20 cellular contexts compared by ENCODE assay signal in the genomic region with DNA sequence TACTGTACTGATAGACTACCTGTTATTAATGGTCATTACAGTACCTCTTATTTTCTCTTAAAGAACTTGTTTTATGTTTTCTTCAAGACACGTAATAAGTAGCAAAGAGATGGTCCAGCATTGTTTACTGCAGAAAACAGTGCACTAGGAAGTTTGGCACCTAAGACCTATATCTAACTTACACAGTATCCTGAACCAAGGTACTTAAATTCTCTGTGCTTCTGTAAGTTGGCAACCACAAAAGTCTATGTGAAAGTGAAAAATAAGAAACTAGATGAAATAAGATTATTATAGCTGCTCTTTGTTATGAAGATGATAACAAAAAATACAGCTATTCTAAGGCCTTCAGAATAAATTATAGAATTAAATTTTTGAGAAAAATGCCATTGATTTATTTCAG.
DNase-seq lines count a peak whose midpoint lies in the region; ATAC-seq and TF ChIP-seq lines count a peak whose summit lies in the region.
"Had no signal": no experiment of that assay in that cellular context is flagged by ENCODE, and none has a peak within 500 bp of the region (broad histone marks: within the 10 kb centered on the region; RNA-seq: fewer than 3 reads in every experiment).

No MANE protein-coding gene starts in this region.

- ATAC-seq in GM19043 (IDR thresholded peaks at IDR 0.05; ENCODE audit: low read depth, unreplicated experiment) (peak; percentile 59), GM21786 (IDR thresholded peaks at IDR 0.05; ENCODE audit: unreplicated experiment) (peak; percentile 63), HG03280 (IDR thresholded peaks at IDR 0.05; ENCODE audit: unreplicated experiment) (peak; percentile 60)
- ATAC-seq in naive thymus-derived CD8-positive, alpha-beta T cell, result no peak
- ATAC-seq: activated CD8-positive, alpha-beta T cell treated with anti-CD3 and anti-CD28 coated beads for 36 hours; lower lobe of right lung; T-cell had no signal

- no peak overlapping the region for H3K27ac Mint-ChIP-seq in naive thymus-derived CD8-positive, alpha-beta T cell
- no peak overlapping the region for H3K27ac Mint-ChIP-seq in H9
- H3K27ac Mint-ChIP-seq: activated CD8-positive, alpha-beta T cell treated with anti-CD3 and anti-CD28 coated beads for 36 hours; activated T-helper 1 cell treated with anti-CD3 and anti-CD28 coated beads, Interleukin-12 subunit alpha, Interleukin-12 subunit beta, Interleukin-2, Interleukin-4 antibody, amounts not matched to agents 30 ng/mL and 10 ng/mL and 1 ng/mL, durations not matched to agents 14 hours and 24 hours and 36 hours; B cell; progenitor cell of endocrine pancreas; T-cell had no signal

- no peak overlapping the region for H2BK12ac ChIP-seq in H9 (ENCODE audit: insufficient read length, low read depth, low read length)

- no peak overlapping the region for H4K5ac ChIP-seq in H9 (ENCODE audit: insufficient read length, low read depth, low read length)

- H3K36me3 Mint-ChIP-seq in naive thymus-derived CD8-positive, alpha-beta T cell, result peaks cover 4 to 36% (median 29%) of the 10 kb centered on the region in 3 donors
- H3K36me3 Mint-ChIP-seq in H9 (ENCODE audit: insufficient read depth in 1 of 3, low read depth in 3 of 3), result peaks cover 12 to 27% (median 17%) of the 10 kb centered on the region in 3 experiments

- no peak overlapping the region for H3K4me3 Mint-ChIP-seq in naive thymus-derived CD8-positive, alpha-beta T cell
- no peak overlapping the region for H3K4me3 Mint-ChIP-seq in H9
- H3K4me3 Mint-ChIP-seq: activated CD8-positive, alpha-beta T cell treated with anti-CD3 and anti-CD28 coated beads for 36 hours; activated T-helper 1 cell treated with anti-CD3 and anti-CD28 coated beads, Interleukin-12 subunit alpha, Interleukin-12 subunit beta, Interleukin-2, Interleukin-4 antibody, amounts not matched to agents 30 ng/mL and 10 ng/mL and 1 ng/mL, durations not matched to agents 14 hours and 24 hours and 36 hours; B cell; T-cell had no signal

- WGBS in H9 (ENCODE audit: extremely low coverage, insufficient read length, low lambda C conversion rate), result no CpG with 5 or more reads among the region's 1 CpG

- H2AK5ac ChIP-seq in H9 (ENCODE audit: insufficient read length, low read length), result no peak overlapping the region

- no peaks in the 10 kb centered on the region; the same call in 1 of the 2 replicates for H3K79me2 ChIP-seq in H9 (ENCODE audit: insufficient read depth, low read length)

- no peaks in the 10 kb centered on the region for H3K79me1 ChIP-seq in H9 (ENCODE audit: insufficient read depth, low read depth, low read length, poor library complexity, severe bottlenecking)

- H4K20me1 ChIP-seq in H9 (ENCODE audit: control insufficient read depth, insufficient read depth, insufficient read length), result no peaks in the 10 kb centered on the region

- no peak for TF ChIP-seq CTCF in H9 (conservative IDR thresholded peaks at IDR 0.05)

- H3K27ac ChIP-seq in H9 (ENCODE audit: insufficient read length, low read depth, low read length), result no peak overlapping the region
- H3K27ac ChIP-seq: breast epithelium, lower lobe of right lung, thyroid gland, WERI-Rb-1 had no signal

- no peak overlapping the region for H3K4ac ChIP-seq in H9 (ENCODE audit: low read depth, low read length)

- H4K91ac ChIP-seq in H9 (ENCODE audit: insufficient read length, low read depth, low read length), result no peak overlapping the region

- H3K27me3 ChIP-seq in H9 (ENCODE audit: insufficient read depth, low read length), result no peaks in the 10 kb centered on the region
- H3K27me3 ChIP-seq: breast epithelium, thyroid gland had no signal

- DNase-seq in naive thymus-derived CD8-positive, alpha-beta T cell, result no peak
- no peak for DNase-seq in SKM-1 treated with dmso at 0.1 percent for 144 hours (lab: John Stamatoyannopoulos, UW; ENCODE audit: unreplicated experiment)
- no peak for DNase-seq in glomerular visceral epithelial cell (ENCODE audit: extremely low spot score)
- no peak for DNase-seq in H9
- DNase-seq: activated CD8-positive, alpha-beta T cell treated with anti-CD3 and anti-CD28 coated beads for 36 hours; dermis blood vessel endothelial cell; GDM1; lower lobe of right lung; NCI-H1436; T-cell; thyroid gland; WERI-Rb-1 had no signal

- H2BK120ac ChIP-seq in H9 (ENCODE audit: low read depth, low read length, poor library complexity, severe bottlenecking), result no peak overlapping the region

- peaks cover 0 to 4% (median 0%) of the 10 kb centered on the region in 4 donors for H3K4me1 Mint-ChIP-seq in naive thymus-derived CD8-positive, alpha-beta T cell
- peaks cover 43 to 47% of the 10 kb centered on the region in 2 experiments for H3K4me1 Mint-ChIP-seq in H9
- H3K4me1 Mint-ChIP-seq: B cell had no signal

- no peaks in the 10 kb centered on the region for H3K23me2 ChIP-seq in H9 (ENCODE audit: insufficient read length, low read depth, low read length, poor library complexity, severe bottlenecking)

- H3K4me1 ChIP-seq in H9 (ENCODE audit: insufficient read depth, low read length), result peaks cover 7% of the 10 kb centered on the region; the same call in 1 of the 2 replicates
- H3K4me1 ChIP-seq: breast epithelium, lower lobe of right lung, thyroid gland had no signal

- H2BK15ac ChIP-seq in H9 (ENCODE audit: low read depth, low read length), result no peak overlapping the region

- H3K18ac ChIP-seq in H9 (ENCODE audit: insufficient read length, low read depth, low read length), result no peak overlapping the region

- H3K14ac ChIP-seq in H9 (ENCODE audit: insufficient read depth, low read length), result no peak overlapping the region

- POLR2A ChIA-PET in naive thymus-derived CD8-positive, alpha-beta T cell (lab: Charles Lee), result no interaction called here

- H3K9ac ChIP-seq in H9 (ENCODE audit: extremely low read depth, insufficient read length, low read length), result no peak overlapping the region

- H3K56ac ChIP-seq in H9 (ENCODE audit: insufficient read length, low read depth, low read length), result no peak overlapping the region

- H3K23ac ChIP-seq in H9 (ENCODE audit: insufficient read length, low read depth, low read length), result no peak overlapping the region

- H3K9me3 ChIP-seq in H9 (ENCODE audit: control insufficient read depth, low read depth, low read length), result peaks cover 6% of the 10 kb centered on the region
- H3K9me3 ChIP-seq: breast epithelium, lower lobe of right lung, thyroid gland had no signal

- H2BK5ac ChIP-seq in H9 (ENCODE audit: insufficient read length, low read length), result no peak overlapping the region

- H2BK20ac ChIP-seq in H9 (ENCODE audit: low read depth, low read length, poor library complexity, severe bottlenecking), result no peak overlapping the region

- no peak overlapping the region for H3T11ph ChIP-seq in H9 (ENCODE audit: low read length)

- H3K4me2 ChIP-seq in H9 (ENCODE audit: insufficient read depth, insufficient read length, low read length), result no peak overlapping the region
- H3K4me2 ChIP-seq: smooth muscle cell had no signal

- peaks cover 0 to 6% (median 3%) of the 10 kb centered on the region in 9 donors for H3K9me3 Mint-ChIP-seq in naive thymus-derived CD8-positive, alpha-beta T cell
- H3K9me3 Mint-ChIP-seq in H9, result peaks cover 12 to 15% of the 10 kb centered on the region in 2 experiments
- H3K9me3 Mint-ChIP-seq: activated CD8-positive, alpha-beta T cell treated with anti-CD3 and anti-CD28 coated beads for 36 hours; activated T-helper 1 cell treated with anti-CD3 and anti-CD28 coated beads, Interleukin-12 subunit alpha, Interleukin-12 subunit beta, Interleukin-2, Interleukin-4 antibody, amounts not matched to agents 30 ng/mL and 10 ng/mL and 1 ng/mL, durations not matched to agents 14 hours and 24 hours and 36 hours had no signal

- no peak overlapping the region for H4K8ac ChIP-seq in H9 (replicated peaks; ENCODE audit: insufficient read length, low read depth, low read length)

- no peaks in the 10 kb centered on the region for H3K27me3 Mint-ChIP-seq in naive thymus-derived CD8-positive, alpha-beta T cell
- H3K27me3 Mint-ChIP-seq in H9 (ENCODE audit: low read depth), result no peaks in the 10 kb centered on the region
- H3K27me3 Mint-ChIP-seq: activated CD8-positive, alpha-beta T cell treated with anti-CD3 and anti-CD28 coated beads for 36 hours; B cell; progenitor cell of endocrine pancreas; T-cell had no signal

- H2AFZ ChIP-seq in H9 (ENCODE audit: low read length), result no peak overlapping the region

Comparison
In these comparisons a context has a peak if more than half of its experiments do, and no peak if none do; other contexts are left out.
1. ATAC-seq: peak in GM19043 (single experiment), GM21786 (single experiment) and HG03280 (single experiment); none in naive thymus-derived CD8-positive, alpha-beta T cell (0 of 2).